12 cellular contexts compared by ENCODE assay signal in the genomic region with DNA sequence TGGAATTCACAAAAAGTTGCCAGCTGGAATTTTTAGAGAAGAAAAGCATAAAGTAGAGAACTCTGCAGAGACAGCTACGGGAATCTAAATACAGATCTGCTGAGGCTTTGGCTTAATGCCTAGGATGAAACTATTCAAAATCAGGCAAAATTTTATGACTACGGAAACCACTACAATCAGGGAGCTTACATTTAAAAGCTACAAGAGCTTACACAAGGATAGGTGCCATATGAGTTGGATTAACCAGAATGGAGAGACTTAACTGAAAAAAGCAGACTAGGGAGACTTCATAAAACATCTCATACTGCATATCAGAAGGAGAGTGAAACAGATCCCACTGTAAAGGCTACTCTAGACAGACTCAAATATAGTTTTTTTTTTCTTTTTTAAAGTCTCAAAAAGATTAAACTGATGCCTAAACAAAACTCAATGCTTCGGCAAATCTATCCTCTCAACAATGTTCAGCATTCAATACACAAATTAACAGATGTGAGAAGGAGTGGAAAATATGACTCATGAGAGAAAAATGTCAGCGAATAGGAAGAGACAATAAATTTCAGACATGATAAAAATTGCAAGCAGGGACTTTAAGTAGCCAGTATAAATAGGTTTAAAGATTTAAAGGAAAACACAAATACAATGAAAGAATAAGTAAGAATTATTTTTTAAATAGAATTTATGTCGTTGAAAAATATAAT.
DNase-seq lines count a peak whose midpoint lies in the region; FAIRE-seq and TF ChIP-seq lines count a peak whose summit lies in the region.
"Had no signal": no experiment of that assay in that cellular context is flagged by ENCODE, and none has a peak within 500 bp of the region (broad histone marks: within the 10 kb centered on the region; RNA-seq: fewer than 3 reads in every experiment).

No MANE protein-coding gene starts in this region.

- in situ Hi-C loops in Caki2 (cut with HindIII; ENCODE audit: low pct_unique_long_range_greater_than_20kb, low sequenced_read_pairs): no loop called here

- no peaks in the 10 kb centered on the region for H4K20me1 ChIP-seq in H1 (replicated peaks in 1 of 2; ENCODE audit: control insufficient read depth in 1 of 2, insufficient read depth in 2 of 2, low read length in 2 of 2)

- H3K4ac ChIP-seq in H1 (replicated peaks; ENCODE audit: insufficient read length, low read depth, low read length): no peak overlapping the region

- no peak overlapping the region for H2BK12ac ChIP-seq in H1 (ENCODE audit: low read depth, low read length)

- no peak for TF ChIP-seq RAD21 in H1 (IDR thresholded peaks at IDR 0.05 in 1 of 2, conservative IDR thresholded peaks at IDR 0.05 in 1 of 2; ENCODE audit: low read depth in 2 of 2, low read length in 2 of 2)

- no peak overlapping the region for H3K4me3 ChIP-seq in H1 (ENCODE audit: extremely low read depth in 1 of 4, insufficient read depth in 2 of 4, low read depth in 3 of 4, low read length in 4 of 4)
- H3K4me3 ChIP-seq: ascending aorta, lower lobe of right lung had no signal

- no peak overlapping the region for H3K9ac ChIP-seq in H1 (replicated peaks in 1 of 4; ENCODE audit: extremely low read depth in 1 of 4, low read depth in 3 of 4, low read length in 3 of 4)

- no peaks in the 10 kb centered on the region for H3K23me2 ChIP-seq in H1 (ENCODE audit: low read depth, low read length)

- no peak overlapping the region for H3K18ac ChIP-seq in H1 (ENCODE audit: extremely low read depth, low read length)

- TF ChIP-seq POLR2A in H1 (IDR thresholded peaks at IDR 0.05; ENCODE audit: control extremely low read depth in 1 of 2, low read depth in 2 of 2, low read length in 2 of 2): no peak
- TF ChIP-seq POLR2A in GM12891 (IDR thresholded peaks at IDR 0.05; ENCODE audit: low read depth, low read length): no peak

- H3K27me3 ChIP-seq in H1 (replicated peaks in 1 of 4; ENCODE audit: control insufficient read depth in 3 of 4, extremely low read depth in 1 of 4, insufficient read depth in 3 of 4, low read length in 3 of 4): no peaks in the 10 kb centered on the region
- H3K27me3 ChIP-seq: ascending aorta had no signal

- no peak for FAIRE-seq in H1 (lab: Jason Lieb, UNC)
- FAIRE-seq in GM12891 (lab: Jason Lieb, UNC): no peak

- no peaks in the 10 kb centered on the region for H3K36me3 ChIP-seq in H1 (ENCODE audit: control insufficient read depth in 2 of 4, insufficient read depth in 4 of 4, low read length in 3 of 4)
- H3K36me3 ChIP-seq: ascending aorta, lower lobe of right lung had no signal

- H3K27ac ChIP-seq in H1 (ENCODE audit: low read depth, low read length): no peak overlapping the region
- H3K27ac ChIP-seq: ascending aorta, lower lobe of right lung had no signal

- H2AK5ac ChIP-seq in H1 (ENCODE audit: low read depth, low read length): no peak overlapping the region

- no peak overlapping the region for H2BK15ac ChIP-seq in H1 (ENCODE audit: low read length)

- DNase-seq in Caki2 (ENCODE audit: low read depth): peak; percentile 17
- DNase-seq in NOMO-1 treated with DMSO at 0.1 percent for 48 hours (lab: John Stamatoyannopoulos, UW; ENCODE audit: unreplicated experiment): peak; percentile 33
- DNase-seq in H1 (ENCODE audit: low read depth in 1 of 2, low spot score in 2 of 2): no peak
- DNase-seq in myocyte (ENCODE audit: low read depth): peak; percentile 81
- no peak for DNase-seq in NCI-H82 (lab: John Stamatoyannopoulos, UW)
- DNase-seq in DMS153 (lab: John Stamatoyannopoulos, UW): no peak
- no peak for DNase-seq in GM12891 (ENCODE audit: insufficient read length, low spot score)
- DNase-seq in activated effector memory CD4-positive, alpha-beta T cell treated with anti-CD3 and anti-CD28 coated beads, Interleukin-2, amount 50 U/mL, for 16 hours: no peak
- DNase-seq: activated CD8-positive, alpha-beta T cell treated with anti-CD3 and anti-CD28 coated beads, Interleukin-2, amount 10 ng/mL, durations not matched to agents 7 days and 5 days; lower lobe of right lung; NCI-H510A had no signal

- H4K8ac ChIP-seq in H1 (ENCODE audit: extremely low read depth, insufficient read depth, low read length): no peak overlapping the region

- no peak overlapping the region for H4K5ac ChIP-seq in H1 (ENCODE audit: insufficient read length, low read depth, low read length)

- H2BK120ac ChIP-seq in H1 (replicated peaks; ENCODE audit: low read depth, low read length): no peak overlapping the region

- no peaks in the 10 kb centered on the region for H3K9me3 ChIP-seq in H1 (ENCODE audit: insufficient read depth in 2 of 2, low read depth in 1 of 2, low read length in 1 of 2)
- H3K9me3 ChIP-seq: ascending aorta, lower lobe of right lung had no signal

- no peak overlapping the region for H3K14ac ChIP-seq in H1 (ENCODE audit: insufficient read length)

- POLR2A ChIA-PET in H1 (lab: Charles Lee; ENCODE audit: partially characterized antibody): no interaction called here

- H2BK20ac ChIP-seq in H1 (ENCODE audit: low read length): no peak overlapping the region

- H3K79me1 ChIP-seq in H1 (ENCODE audit: low read depth, low read length): no peaks in the 10 kb centered on the region

- WGBS in H1 (ENCODE audit: extremely low coverage in 1 of 2, insufficient coverage in 1 of 2, insufficient read length in 1 of 2, insufficient replicate concordance in 2 of 2, low coverage in 1 of 2, low lambda C conversion rate in 2 of 2, missing lambda C conversion rate in 1 of 2), 2 experiments: 92% methylated on average over 5 of the region's 5 CpGs; no CpG with 5 or more reads in 1 of the 2 experiments

- H3K23ac ChIP-seq in H1 (ENCODE audit: insufficient read length): no peak overlapping the region

- no peak for TF ChIP-seq CTCF in H1 (IDR thresholded peaks at IDR 0.05; ENCODE audit: control extremely low read depth in 1 of 3, insufficient read depth in 1 of 3, low read depth in 1 of 3, low read length in 3 of 3)

- H3K79me2 ChIP-seq in H1 (ENCODE audit: control insufficient read depth in 1 of 2, insufficient read depth in 2 of 2, low read length in 2 of 2): no peaks in the 10 kb centered on the region

- CTCF ChIA-PET in H1 (lab: Charles Lee; ENCODE audit: partially characterized antibody): interaction anchor here (1.2 kb wide), 1 partner anchor 591 kb away, joined by 3 read pairs; no protein-coding TSS in a partner anchor

- no peak overlapping the region for H3K56ac ChIP-seq in H1 (replicated peaks; ENCODE audit: insufficient read length, low read depth, low read length)

- no peak overlapping the region for H2BK5ac ChIP-seq in H1 (ENCODE audit: low read depth, low read length)

- H4K91ac ChIP-seq in H1 (replicated peaks; ENCODE audit: insufficient read length, low read length): no peak overlapping the region

- 0 out of 2 replicates have a peak overlapping the region, but pooled peaks have one; percentile 46 for H2AFZ ChIP-seq in H1 (ENCODE audit: low read length)

- H3K4me1 ChIP-seq in H1 (replicated peaks in 1 of 4; ENCODE audit: control insufficient read depth in 3 of 4, insufficient read depth in 4 of 4, low read length in 3 of 4): no peaks in the 10 kb centered on the region
- H3K4me1 ChIP-seq: ascending aorta, lower lobe of right lung had no signal

- H3K4me2 ChIP-seq in H1 (ENCODE audit: insufficient read depth in 1 of 2, low read depth in 2 of 2, low read length in 2 of 2): no peak overlapping the region

- TF ChIP-seq EP300 in H1 (IDR thresholded peaks at IDR 0.05; ENCODE audit: borderline replicate concordance in 1 of 2, low read depth in 2 of 2, low read length in 2 of 2): no peak

TF ChIP-seq in H1, 55 proteins besides CTCF, POLR2A, EP300 and RAD21:
- TF ChIP-seq ASH2L (IDR thresholded peaks at IDR 0.05; ENCODE audit: low read length) (no peak), JUND (IDR thresholded peaks at IDR 0.05; ENCODE audit: low read length) (0 out of 2 replicates have a peak, but pooled peaks have one; percentile 52)

TF ChIP-seq in GM12891, 5 proteins besides CTCF, POLR2A, EP300 and RAD21:
- no peak for TF ChIP-seq TAF1 (IDR thresholded peaks at IDR 0.05; ENCODE audit: low read depth, low read length)
- TF ChIP-seq POLR2AphosphoS5 (IDR thresholded peaks at IDR 0.05; ENCODE audit: low read depth, low read length): no peak
- TF ChIP-seq SPI1 (IDR thresholded peaks at IDR 0.05; ENCODE audit: low read depth, low read length): no peak
- TF ChIP-seq POU2F2 (IDR thresholded peaks at IDR 0.05; ENCODE audit: low read depth, low read length): no peak
- no peak for TF ChIP-seq PAX5 (IDR thresholded peaks at IDR 0.05; ENCODE audit: insufficient read depth, low read length, severe bottlenecking)

Comparison
In these comparisons a context has a peak if more than half of its experiments do, and no peak if none do; other contexts are left out.
1. DNase-seq: peak in Caki2 (single experiment), NOMO-1 treated with DMSO at 0.1 percent for 48 hours (single experiment) and myocyte (single experiment); none in H1 (0 of 2), NCI-H82 (single experiment), DMS153 (single experiment), GM12891 (single experiment) and activated effector memory CD4-positive, alpha-beta T cell treated with anti-CD3 and anti-CD28 coated beads, Interleukin-2, amount 50 U/mL, for 16 hours (single experiment).